In the genomic region with DNA sequence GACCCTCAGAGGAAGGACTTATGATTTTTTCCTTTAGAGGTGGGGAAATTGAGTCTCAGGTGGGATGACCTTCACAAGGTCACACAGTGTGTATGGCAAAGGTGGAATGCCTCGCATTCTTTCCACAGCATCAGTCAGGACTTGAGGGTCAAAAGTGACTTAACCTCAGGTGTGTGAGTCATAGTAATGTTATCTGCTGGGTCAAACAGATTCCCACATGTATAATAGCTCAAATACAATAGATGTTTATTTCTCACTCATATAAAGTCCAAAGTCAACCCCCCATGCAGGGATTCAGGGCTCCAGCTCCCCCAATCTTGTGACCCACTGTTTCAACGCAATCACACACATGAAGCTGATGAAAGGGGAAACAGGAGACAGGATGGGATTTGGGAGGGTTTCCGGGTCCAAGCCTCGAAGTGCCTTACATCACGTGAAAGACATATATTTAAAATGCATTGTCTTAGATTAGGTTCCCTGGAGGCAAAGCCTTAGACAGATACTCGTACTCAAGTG, we compare ENCODE assay signal across 25 cellular contexts. TPM values are rescaled to one million over a fixed set of nuclear protein-coding genes. Genes with fewer than 3 reads are reported as not detected.
DNase-seq lines count a peak whose midpoint lies in the region; ATAC-seq, FAIRE-seq and TF ChIP-seq lines count a peak whose summit lies in the region.
"Had no signal": no experiment of that assay in that cellular context is flagged by ENCODE, and none has a peak within 500 bp of the region (broad histone marks: within the 10 kb centered on the region; RNA-seq: fewer than 3 reads in every experiment).

No MANE protein-coding gene starts in this region.

- FAIRE-seq in H1 (lab: Jason Lieb, UNC), result peak; percentile 24
- FAIRE-seq: D721Med, GM12878 had no signal

- no peak overlapping the region for H2AFZ ChIP-seq in H1 (ENCODE audit: low read length)

- CTCF ChIA-PET in H1 (lab: Charles Lee; ENCODE audit: partially characterized antibody), result interaction anchor here (0.7 to 6.2 kb wide), 11 partner anchors 10 to 113 kb away, joined by 3 to 25 read pairs (median 5); no protein-coding TSS in a partner anchor

- no peak overlapping the region for H3K56ac ChIP-seq in H1 (replicated peaks; ENCODE audit: insufficient read length, low read depth, low read length)

- H2BK20ac ChIP-seq in H1 (ENCODE audit: low read length), result no peak overlapping the region

- no peak overlapping the region for H2BK120ac ChIP-seq in H1 (replicated peaks; ENCODE audit: low read depth, low read length)

- peak overlapping the region; percentile 80; the same call in 1 of the 2 replicates for H2BK12ac ChIP-seq in H1 (ENCODE audit: low read depth, low read length)

- no peak overlapping the region for H4K91ac ChIP-seq in H1 (replicated peaks; ENCODE audit: insufficient read length, low read length)

- no peak overlapping the region for H2BK5ac ChIP-seq in H1 (ENCODE audit: low read depth, low read length)

- H2BK15ac ChIP-seq in H1 (ENCODE audit: low read length), result no peak overlapping the region

- H3K14ac ChIP-seq in H1 (ENCODE audit: insufficient read length), result no peak overlapping the region

- H3K23me2 ChIP-seq in H1 (ENCODE audit: low read depth, low read length), result no peaks in the 10 kb centered on the region; the same call in 1 of the 2 replicates

- H3K79me2 ChIP-seq in H1 (ENCODE audit: control insufficient read depth in 1 of 2, insufficient read depth in 2 of 2, low read length in 2 of 2), result no peaks in the 10 kb centered on the region

- no peaks in the 10 kb centered on the region for H3K36me3 ChIP-seq in RWPE2 (ENCODE audit: low read depth)
- no peaks in the 10 kb centered on the region for H3K36me3 ChIP-seq in H1 (ENCODE audit: control insufficient read depth in 2 of 4, insufficient read depth in 4 of 4, low read length in 3 of 4)

- no peak overlapping the region for H2AK5ac ChIP-seq in H1 (ENCODE audit: low read depth, low read length)

- H3K4me3 ChIP-seq in RWPE2 (ENCODE audit: severe bottlenecking) (no peak overlapping the region), H1 (ENCODE audit: extremely low read depth in 1 of 4, insufficient read depth in 2 of 4, low read depth in 3 of 4, low read length in 4 of 4) (no peak overlapping the region)
- H3K4me3 ChIP-seq: GM12878 had no signal

- no peak overlapping the region; the same call in 1 of the 2 replicates for H3K18ac ChIP-seq in H1 (ENCODE audit: extremely low read depth, low read length)

- no peaks in the 10 kb centered on the region for H4K20me1 ChIP-seq in H1 (replicated peaks in 1 of 2; ENCODE audit: control insufficient read depth in 1 of 2, insufficient read depth in 2 of 2, low read length in 2 of 2)

- DNase-seq in A172 (ENCODE audit: low spot score) (peak; percentile 51), HT1080 (ENCODE audit: low read depth) (peak; percentile 43), RWPE2 (ENCODE audit: low spot score) (no peak), H1 (ENCODE audit: low read depth in 1 of 2, low spot score in 2 of 2) (no peak), NCI-H1694 treated with DMSO at 0.1 percent for 48 hours (lab: John Stamatoyannopoulos, UW) (no peak), HT-29 (ENCODE audit: low spot score) (no peak)
- DNase-seq in activated effector memory CD4-positive, alpha-beta T cell treated with Interleukin-2 at 50 U/mL for 16 hours, result no peak
- DNase-seq: 8988T; CD8-positive, alpha-beta memory T cell; DMS53; EL; H7; HFFc6; KG1; NCI-H1105 treated with DMSO at 0.1 percent for 48 hours; NCI-H446; NCI-H526; SHP77 treated with DMSO at 0.1 percent for 48 hours; SK-N-SH; T-cell had no signal

- H3K4ac ChIP-seq in H1 (replicated peaks; ENCODE audit: insufficient read length, low read depth, low read length), result no peak overlapping the region

- H3K27me3 ChIP-seq in RWPE2 (ENCODE audit: insufficient read depth, poor library complexity, severe bottlenecking) (no peaks in the 10 kb centered on the region), H1 (replicated peaks in 1 of 4; ENCODE audit: control insufficient read depth in 3 of 4, extremely low read depth in 1 of 4, insufficient read depth in 3 of 4, low read length in 3 of 4) (no peaks in the 10 kb centered on the region)

- H3K4me2 ChIP-seq in H1 (ENCODE audit: insufficient read depth in 1 of 2, low read depth in 2 of 2, low read length in 2 of 2), result no peak overlapping the region
- H3K4me2 ChIP-seq: SK-N-SH had no signal

- H3K4me1 ChIP-seq in RWPE2 (ENCODE audit: insufficient read depth, poor library complexity, severe bottlenecking), result peaks cover 3% of the 10 kb centered on the region
- peaks cover 0 to 4% (median 0%) of the 10 kb centered on the region in 4 experiments; a peak in 2 of 7 replicates for H3K4me1 ChIP-seq in H1 (replicated peaks in 1 of 4; ENCODE audit: control insufficient read depth in 3 of 4, insufficient read depth in 4 of 4, low read length in 3 of 4)

- TF ChIP-seq POLR2A in H1 (IDR thresholded peaks at IDR 0.05; ENCODE audit: control extremely low read depth in 1 of 2, low read depth in 2 of 2, low read length in 2 of 2), result no peak

- POLR2A ChIA-PET in H1 (lab: Charles Lee; ENCODE audit: partially characterized antibody), result interaction anchor here (1.0 to 1.5 kb wide), 2 partner anchors 10 kb away, joined by 3 to 6 read pairs; no protein-coding TSS in a partner anchor

- 79% methylated on average over 6 of the region's 6 CpGs; no CpG with 5 or more reads in 1 of the 2 experiments for WGBS in H1 (ENCODE audit: extremely low coverage in 1 of 2, insufficient coverage in 1 of 2, insufficient read length in 1 of 2, insufficient replicate concordance in 2 of 2, low coverage in 1 of 2, low lambda C conversion rate in 2 of 2, missing lambda C conversion rate in 1 of 2), 2 experiments

- no peak overlapping the region for H4K5ac ChIP-seq in H1 (ENCODE audit: insufficient read length, low read depth, low read length)

- TF ChIP-seq RAD21 in H1 (IDR thresholded peaks at IDR 0.05 in 1 of 2, conservative IDR thresholded peaks at IDR 0.05 in 1 of 2; ENCODE audit: low read depth in 2 of 2, low read length in 2 of 2), result no peak

- no peak for TF ChIP-seq EP300 in H1 (IDR thresholded peaks at IDR 0.05; ENCODE audit: borderline replicate concordance in 1 of 2, low read depth in 2 of 2, low read length in 2 of 2)

- H3K9me3 ChIP-seq in RWPE2 (ENCODE audit: severe bottlenecking), result no peaks in the 10 kb centered on the region
- no peaks in the 10 kb centered on the region for H3K9me3 ChIP-seq in H1 (ENCODE audit: insufficient read depth in 2 of 2, low read depth in 1 of 2, low read length in 1 of 2)
- H3K9me3 ChIP-seq: SK-N-SH had no signal

- H4K8ac ChIP-seq in H1 (ENCODE audit: extremely low read depth, insufficient read depth, low read length), result no peak overlapping the region

- ATAC-seq in RWPE2 (ENCODE audit: low read depth) (peak; percentile 63), GM21423 (IDR thresholded peaks at IDR 0.05; ENCODE audit: unreplicated experiment) (no peak)
- ATAC-seq: GM12878, T-cell had no signal

- no peak overlapping the region for H3K9ac ChIP-seq in H1 (replicated peaks in 1 of 4; ENCODE audit: extremely low read depth in 1 of 4, low read depth in 3 of 4, low read length in 3 of 4)
- H3K9ac ChIP-seq: SK-N-SH had no signal

- no peak overlapping the region for H3K23ac ChIP-seq in H1 (ENCODE audit: insufficient read length)

- no peaks in the 10 kb centered on the region for H3K79me1 ChIP-seq in H1 (ENCODE audit: low read depth, low read length)

- H3K27ac ChIP-seq in RWPE2 (ENCODE audit: poor library complexity, severe bottlenecking) (no peak overlapping the region), H1 (ENCODE audit: low read depth, low read length) (no peak overlapping the region)
- H3K27ac ChIP-seq: C4-2B had no signal

- TF ChIP-seq CTCF in RWPE2 (IDR thresholded peaks at IDR 0.05; ENCODE audit: poor library complexity, severe bottlenecking) (no peak), H1 (IDR thresholded peaks at IDR 0.05; ENCODE audit: control extremely low read depth in 1 of 3, insufficient read depth in 1 of 3, low read depth in 1 of 3, low read length in 3 of 3) (no peak)

TF ChIP-seq in H1, 55 proteins besides CTCF, POLR2A, EP300 and RAD21:
- TF ChIP-seq MAFK (IDR thresholded peaks at IDR 0.05; ENCODE audit: low read depth, low read length) (no peak), TEAD4 (IDR thresholded peaks at IDR 0.05; ENCODE audit: low read depth, low read length) (0 out of 2 replicates have a peak, but pooled peaks have one; percentile 33)

RNA-seq across cellular contexts. Expression of gene CCDC174, which starts 34.0 kb away (rescaled TPM):
- total RNA-seq in A172 (2014; rRNA removed; shearing (Covaris generic)), result 9.8 and 22.1 TPM in 2 replicates
- 6.6 and 7.6 TPM in 2 replicates for total RNA-seq in HT1080 (2014; rRNA removed; shearing (Covaris generic))
- 6.6 and 14.2 TPM in 2 replicates for polyA plus RNA-seq in HT1080 (2015; cell fraction: cytosol; rRNA removed)
- 19.0 and 23.8 TPM in 2 replicates for polyA plus RNA-seq in HT1080 (2015; cell fraction: nucleus; rRNA removed)
- total RNA-seq in H1 (2021; fragmentation: NEBNext Ultra II Directional; extraction: Animal tissue kit (Norgen Biotek cat#: 25700)), result 11.9 and 14.1 TPM in 2 replicates
- polyA plus RNA-seq in H1 (2011; rRNA removed), result 3.5 and 5.5 TPM in 2 replicates
- 5.2 TPM for polyA plus RNA-seq in H1 (2011; cell fraction: cytosol; rRNA removed)
- polyA plus RNA-seq in H1 (2011; cell fraction: nucleus; rRNA removed), result 8.5 TPM
- polyA plus RNA-seq in H1 (2012, experiment 1 of 2), result 8.1 to 10.3 TPM (median 8.9 TPM) in 4 replicates
- 1.4 TPM for polyA plus RNA-seq in H1 (2012, experiment 2 of 2)
- 12.0 TPM for polyA plus RNA-seq in H1 (2013, experiment 1 of 2)
- polyA plus RNA-seq in H1 (2013, experiment 2 of 2), result 10.3 TPM
- polyA minus RNA-seq in H1 (2011; rRNA and poly(A)+ RNA removed), result 3.7 and 4.2 TPM in 2 replicates
- polyA minus RNA-seq in H1 (2011; cell fraction: cytosol; rRNA and poly(A)+ RNA removed), result 2.9 TPM
- 6.6 TPM for polyA minus RNA-seq in H1 (2011; cell fraction: nucleus; rRNA and poly(A)+ RNA removed)
- 3.4 and 4.1 TPM in 2 replicates for total RNA-seq in HT-29 (2014; rRNA removed; shearing (Covaris generic))

RNA-seq across cellular contexts. Expression of gene C3orf20, which starts 57.4 kb away (rescaled TPM):
- total RNA-seq in A172 (2014; rRNA removed; shearing (Covaris generic)), result not detected in 2 replicates
- 0.05 TPM in 1 of 2 replicates, not detected in the other for total RNA-seq in HT1080 (2014; rRNA removed; shearing (Covaris generic))
- not detected in 2 replicates for polyA plus RNA-seq in HT1080 (2015; cell fraction: cytosol; rRNA removed)
- polyA plus RNA-seq in HT1080 (2015; cell fraction: nucleus; rRNA removed), result 0.06 TPM in 1 of 2 replicates, not detected in the other
- total RNA-seq in H1 (2021; fragmentation: NEBNext Ultra II Directional; extraction: Animal tissue kit (Norgen Biotek cat#: 25700)), result not detected in 2 replicates
- polyA plus RNA-seq in H1 (2011; rRNA removed), result not detected in 2 replicates
- polyA plus RNA-seq in H1 (2011; cell fraction: cytosol; rRNA removed), result not detected
- polyA plus RNA-seq in H1 (2011; cell fraction: nucleus; rRNA removed), result not detected
- polyA plus RNA-seq in H1 (2012, experiment 1 of 2), result not detected in 4 replicates
- not detected for polyA plus RNA-seq in H1 (2012, experiment 2 of 2)
- polyA plus RNA-seq in H1 (2013, experiment 1 of 2), result 0.02 TPM
- not detected for polyA plus RNA-seq in H1 (2013, experiment 2 of 2)
- 0.03 TPM in 1 of 2 replicates, not detected in the other for polyA minus RNA-seq in H1 (2011; rRNA and poly(A)+ RNA removed)
- not detected for polyA minus RNA-seq in H1 (2011; cell fraction: cytosol; rRNA and poly(A)+ RNA removed)
- not detected for polyA minus RNA-seq in H1 (2011; cell fraction: nucleus; rRNA and poly(A)+ RNA removed)
- not detected in 2 replicates for total RNA-seq in HT-29 (2014; rRNA removed; shearing (Covaris generic))
- total RNA-seq: HFFc6, RPMI7951 had no signal
- polyA plus RNA-seq: CD8-positive, alpha-beta memory T cell; SK-N-SH had no signal

Comparison
In these comparisons a context has a peak if more than half of its experiments do, and no peak if none do; other contexts are left out.
1. DNase-seq: peak in A172 (single experiment) and HT1080 (single experiment); none in RWPE2 (single experiment), H1 (0 of 2), NCI-H1694 treated with DMSO at 0.1 percent for 48 hours (single experiment), HT-29 (single experiment) and activated effector memory CD4-positive, alpha-beta T cell treated with Interleukin-2 at 50 U/mL for 16 hours (single experiment).